Comparison of ENCODE assay signal across 8 cellular contexts in genomic region chr16:68287276-68288251, GRCh38. TPM values are rescaled to one million over a fixed set of nuclear protein-coding genes. Genes with fewer than 3 reads are reported as not detected.
DNase-seq lines count a peak whose midpoint lies in the region; ATAC-seq and TF ChIP-seq lines count a peak whose summit lies in the region.

No MANE protein-coding gene starts in this region.

- no peak overlapping the region for H2AFZ ChIP-seq in HCT116 (ENCODE audit: low read depth, low read length, poor library complexity, severe bottlenecking)

- no peaks in the 10 kb centered on the region for H3K27me3 ChIP-seq in HCT116 (ENCODE audit: insufficient read depth, low read length)

- H3K27me3 Mint-ChIP-seq in activated B cell treated with CpG ODN at 0.5 μM for 24 hours, result no peaks in the 10 kb centered on the region

- TF ChIP-seq CTCF in HCT116 (IDR thresholded peaks at IDR 0.05 in 2 of 3, conservative IDR thresholded peaks at IDR 0.05 in 1 of 3; ENCODE audit: borderline replicate concordance in 1 of 3, insufficient read depth in 1 of 3, low read depth in 2 of 3, low read length in 2 of 3) (no peak), activated B cell treated with CpG ODN at 0.5 μM for 24 hours (IDR thresholded peaks at IDR 0.05) (no peak)

- no TSS peak for BruUV-seq in HCT116 (replicated peaks; lab: Mats Ljungman, UMichigan)

- intact Hi-C loops in HCT116 (cut with micrococcal nuclease), result no loop called here
- intact Hi-C loops in activated B cell treated with CpG ODN at 0.5 μM for 24 hours (cut with micrococcal nuclease), result loop anchor here (5.0 kb wide), 1 partner anchor 900 kb away; the partner anchor contains the start of gene SNTB2

- H3K4me1 ChIP-seq in HCT116 (ENCODE audit: control insufficient read depth in 1 of 2, insufficient read depth in 2 of 2, low read length in 2 of 2), result peaks cover 0 to 7% of the 10 kb centered on the region in 2 experiments; a peak in 1 of 4 replicates

- H4K20me1 ChIP-seq in HCT116 (ENCODE audit: insufficient read depth), result no peaks in the 10 kb centered on the region

- POLR2A ChIA-PET in HCT116 (lab: Charles Lee), result no interaction called here
- POLR2A ChIA-PET in activated B cell treated with CpG ODN at 0.5 μM for 24 hours (lab: Charles Lee), result interaction anchor here (2.9 to 4.7 kb wide), 3 partner anchors 23 to 25 kb away, joined by 36 to 61 read pairs (median 59); partner anchors contain the start of genes PRMT7, SLC7A6 and SLC7A6OS

- H3K27ac Mint-ChIP-seq in activated B cell treated with CpG ODN at 0.5 μM for 24 hours, result peak overlapping the region; percentile 90

- H3K36me3 ChIP-seq in HCT116 (ENCODE audit: control insufficient read depth in 1 of 2, insufficient read depth in 2 of 2, low read length in 2 of 2), result peaks cover 2 to 39% of the 10 kb centered on the region in 2 experiments; a peak in 2 of 4 replicates

- peak overlapping the region; percentile 52 for H3K4me3 Mint-ChIP-seq in activated B cell treated with CpG ODN at 0.5 μM for 24 hours

- no peaks in the 10 kb centered on the region for H3K9me2 ChIP-seq in HCT116 (ENCODE audit: insufficient read depth)

- CTCF ChIA-PET in HCT116 (lab: Charles Lee) (no interaction called here), activated B cell treated with CpG ODN at 0.5 μM for 24 hours (lab: Charles Lee) (interaction anchor here (0.8 to 11.0 kb wide), 3 partner anchors 23 to 42 kb away, joined by 4 to 166 read pairs (median 4); partner anchors contain the start of genes PRMT7, SLC7A6 and SLC7A6OS)

- no peak for TF ChIP-seq POLR2A in HCT116 (IDR thresholded peaks at IDR 0.05; ENCODE audit: borderline replicate concordance, extremely low read depth, insufficient read depth, insufficient read length)

- DNase-seq in HCT116 (ENCODE audit: low read depth, low spot score) (no peak), activated B cell treated with CpG ODN at 0.5 μM for 24 hours (peak; percentile 20), fibroblast of peridontal ligament (ENCODE audit: extremely low read depth) (peak; percentile 91), KG1 (lab: John Stamatoyannopoulos, UW) (no peak), DMS153 (lab: John Stamatoyannopoulos, UW) (no peak)

- H3K27ac ChIP-seq in HCT116 (ENCODE audit: low read depth, low read length) (no peak overlapping the region), skin epidermis (peak overlapping the region in 20 of 21 experiments; percentile 7 to 87 (median 63))

- H3K4me3 ChIP-seq in HCT116 (replicated peaks in 1 of 2; ENCODE audit: low read depth in 1 of 2, low read length in 2 of 2), result no peak overlapping the region
- no peak overlapping the region for H3K4me3 ChIP-seq in skin epidermis

- RAD21 ChIA-PET in HCT116 (lab: Charles Lee; ENCODE audit: low non-redundant PET in 1 of 2, low total read pairs in 2 of 2, uncharacterized antibody in 2 of 2, unreplicated experiment in 2 of 2), result no interaction called here

- no peak for TF ChIP-seq RAD21 in HCT116 (IDR thresholded peaks at IDR 0.05; ENCODE audit: low read depth)

- peaks cover 56% of the 10 kb centered on the region for H3K79me2 ChIP-seq in HCT116 (ENCODE audit: insufficient read depth, low read length)

- no peaks in the 10 kb centered on the region for H3K9me3 Mint-ChIP-seq in activated B cell treated with CpG ODN at 0.5 μM for 24 hours

- peaks cover 92% of the 10 kb centered on the region for H3K4me1 Mint-ChIP-seq in activated B cell treated with CpG ODN at 0.5 μM for 24 hours

- H3K9ac ChIP-seq in HCT116 (ENCODE audit: low read length), result no peak overlapping the region

- no peak overlapping the region for H3K4me2 ChIP-seq in HCT116 (ENCODE audit: low read length)

- ATAC-seq in HCT116 (peak; percentile 46; the same call in 1 of the 2 replicates), activated B cell treated with CpG ODN at 0.5 μM for 24 hours (ENCODE audit: low read depth) (peak; percentile 10), GM18520 (IDR thresholded peaks at IDR 0.05; ENCODE audit: unreplicated experiment) (no peak), GM19463 (IDR thresholded peaks at IDR 0.05; ENCODE audit: unreplicated experiment) (no peak)

- no peaks in the 10 kb centered on the region for H3K9me3 ChIP-seq in HCT116 (ENCODE audit: control insufficient read depth in 1 of 2, insufficient read depth in 1 of 2, low read depth in 1 of 2, low read length in 2 of 2)

- H3K36me3 Mint-ChIP-seq in activated B cell treated with CpG ODN at 0.5 μM for 24 hours (ENCODE audit: low read depth), result peaks cover 50% of the 10 kb centered on the region

TF ChIP-seq in HCT116, 20 proteins besides CTCF, POLR2A, EP300 and RAD21:
- TF ChIP-seq ZNF274 (IDR thresholded peaks at IDR 0.05; ENCODE audit: low read depth, low read length) (no peak), ATF3 (IDR thresholded peaks at IDR 0.05) (no peak), JUND (IDR thresholded peaks at IDR 0.05) (no peak), CEBPB (IDR thresholded peaks at IDR 0.05; ENCODE audit: low read depth) (no peak), SRF (IDR thresholded peaks at IDR 0.05; ENCODE audit: low read depth) (no peak), SIN3A (IDR thresholded peaks at IDR 0.05; ENCODE audit: low read depth) (no peak), CBX3 (IDR thresholded peaks at IDR 0.05; ENCODE audit: low read depth) (no peak)

RNA-seq across cellular contexts. Expression of gene SLC7A6OS, which starts 23.2 kb away (rescaled TPM):
- total RNA-seq in HCT116 (2021; ENCODE audit: unreplicated experiment) (16.4 TPM), activated B cell treated with CpG ODN at 0.5 μM for 24 hours (34.8 and 42.0 TPM in 2 replicates)
- polyA plus RNA-seq in HCT116 (2012), result 8.4 and 9.2 TPM in 2 replicates

RNA-seq across cellular contexts. Expression of gene SLC7A6, which starts 23.2 kb away (rescaled TPM):
- total RNA-seq in HCT116 (2021; ENCODE audit: unreplicated experiment) (28.5 TPM), activated B cell treated with CpG ODN at 0.5 μM for 24 hours (52.5 and 54.1 TPM in 2 replicates)
- 8.3 and 9.1 TPM in 2 replicates for polyA plus RNA-seq in HCT116 (2012)

RNA-seq across cellular contexts. Expression of gene PRMT7, which starts 23.3 kb away (rescaled TPM):
- total RNA-seq in HCT116 (2021; ENCODE audit: unreplicated experiment) (34.4 TPM), activated B cell treated with CpG ODN at 0.5 μM for 24 hours (41.8 and 50.3 TPM in 2 replicates)
- 24.3 and 27.7 TPM in 2 replicates for polyA plus RNA-seq in HCT116 (2012)

RNA-seq across cellular contexts. Expression of gene PLA2G15, which starts 42.4 kb away (rescaled TPM):
- total RNA-seq in HCT116 (2021; ENCODE audit: unreplicated experiment), result 7.5 TPM
- polyA plus RNA-seq in HCT116 (2012), result 7.7 and 8.0 TPM in 2 replicates
- 5.7 and 8.6 TPM in 2 replicates for total RNA-seq in activated B cell treated with CpG ODN at 0.5 μM for 24 hours

RNA-seq across cellular contexts. Expression of gene ESRP2, which starts 51.6 kb away (rescaled TPM):
- 42.5 TPM for total RNA-seq in HCT116 (2021; ENCODE audit: unreplicated experiment)
- polyA plus RNA-seq in HCT116 (2012), result 28.7 and 30.5 TPM in 2 replicates
- 0.10 and 0.40 TPM in 2 replicates for total RNA-seq in activated B cell treated with CpG ODN at 0.5 μM for 24 hours

Comparison
In these comparisons a context has a peak if more than half of its experiments do, and no peak if none do; other contexts are left out.
1. ATAC-seq: peak in HCT116 (single experiment) and activated B cell treated with CpG ODN at 0.5 μM for 24 hours (single experiment); none in GM18520 (single experiment) and GM19463 (single experiment).
2. DNase-seq: peak in activated B cell treated with CpG ODN at 0.5 μM for 24 hours (single experiment) and fibroblast of peridontal ligament (single experiment); none in HCT116 (single experiment), KG1 (single experiment) and DMS153 (single experiment).